1 cellular context compared by ENCODE assay signal in genomic region chr4:25233737-25234389, GRCh38.
TF ChIP-seq lines count a peak whose summit lies in the region.

TSS of gene PI4K2B (plus strand) at chr4:25234033. CDS start at chr4:25234164, 131 bp downstream.

TF ChIP-seq in HepG2, 621 proteins besides CTCF, POLR2A, EP300 and RAD21 (continued from another document and continues in another):
- TF ChIP-seq, protein P1, sequence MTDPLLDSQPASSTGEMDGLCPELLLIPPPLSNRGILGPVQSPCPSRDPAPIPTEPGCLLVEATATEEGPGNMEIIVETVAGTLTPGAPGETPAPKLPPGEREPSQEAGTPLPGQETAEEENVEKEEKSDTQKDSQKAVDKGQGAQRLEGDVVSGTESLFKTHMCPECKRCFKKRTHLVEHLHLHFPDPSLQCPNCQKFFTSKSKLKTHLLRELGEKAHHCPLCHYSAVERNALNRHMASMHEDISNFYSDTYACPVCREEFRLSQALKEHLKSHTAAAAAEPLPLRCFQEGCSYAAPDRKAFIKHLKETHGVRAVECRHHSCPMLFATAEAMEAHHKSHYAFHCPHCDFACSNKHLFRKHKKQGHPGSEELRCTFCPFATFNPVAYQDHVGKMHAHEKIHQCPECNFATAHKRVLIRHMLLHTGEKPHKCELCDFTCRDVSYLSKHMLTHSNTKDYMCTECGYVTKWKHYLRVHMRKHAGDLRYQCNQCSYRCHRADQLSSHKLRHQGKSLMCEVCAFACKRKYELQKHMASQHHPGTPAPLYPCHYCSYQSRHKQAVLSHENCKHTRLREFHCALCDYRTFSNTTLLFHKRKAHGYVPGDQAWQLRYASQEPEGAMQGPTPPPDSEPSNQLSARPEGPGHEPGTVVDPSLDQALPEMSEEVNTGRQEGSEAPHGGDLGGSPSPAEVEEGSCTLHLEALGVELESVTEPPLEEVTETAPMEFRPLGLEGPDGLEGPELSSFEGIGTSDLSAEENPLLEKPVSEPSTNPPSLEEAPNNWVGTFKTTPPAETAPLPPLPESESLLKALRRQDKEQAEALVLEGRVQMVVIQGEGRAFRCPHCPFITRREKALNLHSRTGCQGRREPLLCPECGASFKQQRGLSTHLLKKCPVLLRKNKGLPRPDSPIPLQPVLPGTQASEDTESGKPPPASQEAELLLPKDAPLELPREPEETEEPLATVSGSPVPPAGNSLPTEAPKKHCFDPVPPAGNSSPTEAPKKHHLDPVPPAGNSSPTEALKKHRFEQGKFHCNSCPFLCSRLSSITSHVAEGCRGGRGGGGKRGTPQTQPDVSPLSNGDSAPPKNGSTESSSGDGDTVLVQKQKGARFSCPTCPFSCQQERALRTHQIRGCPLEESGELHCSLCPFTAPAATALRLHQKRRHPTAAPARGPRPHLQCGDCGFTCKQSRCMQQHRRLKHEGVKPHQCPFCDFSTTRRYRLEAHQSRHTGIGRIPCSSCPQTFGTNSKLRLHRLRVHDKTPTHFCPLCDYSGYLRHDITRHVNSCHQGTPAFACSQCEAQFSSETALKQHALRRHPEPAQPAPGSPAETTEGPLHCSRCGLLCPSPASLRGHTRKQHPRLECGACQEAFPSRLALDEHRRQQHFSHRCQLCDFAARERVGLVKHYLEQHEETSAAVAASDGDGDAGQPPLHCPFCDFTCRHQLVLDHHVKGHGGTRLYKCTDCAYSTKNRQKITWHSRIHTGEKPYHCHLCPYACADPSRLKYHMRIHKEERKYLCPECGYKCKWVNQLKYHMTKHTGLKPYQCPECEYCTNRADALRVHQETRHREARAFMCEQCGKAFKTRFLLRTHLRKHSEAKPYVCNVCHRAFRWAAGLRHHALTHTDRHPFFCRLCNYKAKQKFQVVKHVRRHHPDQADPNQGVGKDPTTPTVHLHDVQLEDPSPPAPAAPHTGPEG (CRISPR knock-in tag; IDR thresholded peaks at IDR 0.05), result no peak
- TF ChIP-seq PBX3 (CRISPR knock-in tag; IDR thresholded peaks at IDR 0.05; ENCODE audit: borderline replicate concordance) (no peak), ZNF614 (CRISPR knock-in tag; IDR thresholded peaks at IDR 0.05; ENCODE audit: borderline replicate concordance) (no peak), CENPT (CRISPR knock-in tag; IDR thresholded peaks at IDR 0.05; ENCODE audit: low read depth) (peak; percentile 36; the same call in 1 of the 2 replicates), ISX (CRISPR knock-in tag; conservative IDR thresholded peaks at IDR 0.05) (no peak), HOXA9 (CRISPR knock-in tag; IDR thresholded peaks at IDR 0.05; ENCODE audit: borderline replicate concordance) (no peak), ZNF780A (CRISPR knock-in tag; IDR thresholded peaks at IDR 0.05) (no peak), MTF1 (CRISPR knock-in tag; IDR thresholded peaks at IDR 0.05) (no peak), KAT7 (CRISPR knock-in tag; IDR thresholded peaks at IDR 0.05; ENCODE audit: borderline replicate concordance) (no peak), ARNT (IDR thresholded peaks at IDR 0.05) (no peak), PREB (CRISPR knock-in tag; IDR thresholded peaks at IDR 0.05) (no peak), BHLHE40 (IDR thresholded peaks at IDR 0.05; ENCODE audit: low read length) (peak; percentile 76), PRPF4 (IDR thresholded peaks at IDR 0.05; ENCODE audit: low read depth, low read length, poor library complexity, severe bottlenecking) (no peak), ZNF703 (CRISPR knock-in tag; IDR thresholded peaks at IDR 0.05; ENCODE audit: borderline replicate concordance) (no peak), TMF1 (CRISPR knock-in tag; IDR thresholded peaks at IDR 0.05; ENCODE audit: low read depth) (peak; percentile 71; the same call in 1 of the 2 replicates), MXD4 (CRISPR knock-in tag; IDR thresholded peaks at IDR 0.05) (no peak), ZNF30 (CRISPR knock-in tag; IDR thresholded peaks at IDR 0.05) (no peak), ZBED4 (CRISPR knock-in tag; IDR thresholded peaks at IDR 0.05; ENCODE audit: borderline replicate concordance) (no peak), ZNF800 (CRISPR knock-in tag; IDR thresholded peaks at IDR 0.05) (no peak), ZUFSP (CRISPR knock-in tag; IDR thresholded peaks at IDR 0.05; ENCODE audit: borderline replicate concordance) (no peak), THRA (CRISPR knock-in tag; IDR thresholded peaks at IDR 0.05; ENCODE audit: borderline replicate concordance) (peak; percentile 35; the same call in 1 of the 2 replicates), ZNF7 (CRISPR knock-in tag; IDR thresholded peaks at IDR 0.05) (no peak), NRL (CRISPR knock-in tag; IDR thresholded peaks at IDR 0.05; ENCODE audit: borderline replicate concordance) (no peak), ZFP1 (CRISPR knock-in tag; IDR thresholded peaks at IDR 0.05) (no peak), PHF8 (CRISPR knock-in tag; IDR thresholded peaks at IDR 0.05) (peak; percentile 85), IKZF4 (CRISPR knock-in tag; IDR thresholded peaks at IDR 0.05; ENCODE audit: borderline replicate concordance, low read depth, not compliant biosample characterization) (no peak), PRMT3 (CRISPR knock-in tag; IDR thresholded peaks at IDR 0.05; ENCODE audit: borderline replicate concordance, low read depth) (no peak; the same call in 1 of the 2 replicates), TRIM24 (CRISPR knock-in tag; IDR thresholded peaks at IDR 0.05) (no peak), EZH2 (conservative IDR thresholded peaks at IDR 0.05; ENCODE audit: low read depth, low read length) (no peak), ZNF605 (CRISPR knock-in tag; IDR thresholded peaks at IDR 0.05) (no peak), ZNF143 (CRISPR knock-in tag; IDR thresholded peaks at IDR 0.05) (no peak), CHD2 (IDR thresholded peaks at IDR 0.05; ENCODE audit: low read depth, low read length) (no peak), XRCC5 (optimal IDR thresholded peaks at IDR 0.05; ENCODE audit: low read length) (no peak), ZNF577 (CRISPR knock-in tag; IDR thresholded peaks at IDR 0.05; ENCODE audit: borderline replicate concordance, low read depth) (no peak), STAT5B (CRISPR knock-in tag; IDR thresholded peaks at IDR 0.05) (no peak), HOXD1 (CRISPR knock-in tag; IDR thresholded peaks at IDR 0.05) (peak; percentile 76; the same call in 1 of the 2 replicates), ZFAT (CRISPR knock-in tag; conservative IDR thresholded peaks at IDR 0.05) (no peak), HOXA5 (CRISPR knock-in tag; IDR thresholded peaks at IDR 0.05) (peak; percentile 53; the same call in 1 of the 2 replicates), FOSL1 (CRISPR knock-in tag; IDR thresholded peaks at IDR 0.05; ENCODE audit: borderline replicate concordance) (no peak), HOXA7 (CRISPR knock-in tag; IDR thresholded peaks at IDR 0.05) (no peak)
- TF ChIP-seq, protein P2, sequence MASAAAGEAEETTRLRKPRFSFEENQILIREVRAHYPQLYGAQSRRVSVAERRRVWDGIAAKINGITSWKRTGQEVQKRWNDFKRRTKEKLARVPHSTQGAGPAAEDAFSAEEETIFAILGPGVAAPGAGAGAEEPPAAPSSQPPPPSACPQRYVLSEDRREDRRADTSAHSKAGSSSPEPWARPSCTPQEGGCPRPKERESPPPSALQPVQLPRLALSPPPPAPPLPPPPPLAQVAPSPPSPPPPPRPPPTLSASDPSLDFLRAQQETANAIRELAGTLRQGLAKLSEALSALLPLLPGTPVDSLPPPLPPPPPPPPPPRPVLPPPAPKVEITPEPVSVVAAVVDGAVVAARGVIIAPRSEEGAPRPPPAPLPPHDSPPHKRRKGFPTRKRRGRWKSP (CRISPR knock-in tag; IDR thresholded peaks at IDR 0.05), result no peak
- TF ChIP-seq, protein P3, sequence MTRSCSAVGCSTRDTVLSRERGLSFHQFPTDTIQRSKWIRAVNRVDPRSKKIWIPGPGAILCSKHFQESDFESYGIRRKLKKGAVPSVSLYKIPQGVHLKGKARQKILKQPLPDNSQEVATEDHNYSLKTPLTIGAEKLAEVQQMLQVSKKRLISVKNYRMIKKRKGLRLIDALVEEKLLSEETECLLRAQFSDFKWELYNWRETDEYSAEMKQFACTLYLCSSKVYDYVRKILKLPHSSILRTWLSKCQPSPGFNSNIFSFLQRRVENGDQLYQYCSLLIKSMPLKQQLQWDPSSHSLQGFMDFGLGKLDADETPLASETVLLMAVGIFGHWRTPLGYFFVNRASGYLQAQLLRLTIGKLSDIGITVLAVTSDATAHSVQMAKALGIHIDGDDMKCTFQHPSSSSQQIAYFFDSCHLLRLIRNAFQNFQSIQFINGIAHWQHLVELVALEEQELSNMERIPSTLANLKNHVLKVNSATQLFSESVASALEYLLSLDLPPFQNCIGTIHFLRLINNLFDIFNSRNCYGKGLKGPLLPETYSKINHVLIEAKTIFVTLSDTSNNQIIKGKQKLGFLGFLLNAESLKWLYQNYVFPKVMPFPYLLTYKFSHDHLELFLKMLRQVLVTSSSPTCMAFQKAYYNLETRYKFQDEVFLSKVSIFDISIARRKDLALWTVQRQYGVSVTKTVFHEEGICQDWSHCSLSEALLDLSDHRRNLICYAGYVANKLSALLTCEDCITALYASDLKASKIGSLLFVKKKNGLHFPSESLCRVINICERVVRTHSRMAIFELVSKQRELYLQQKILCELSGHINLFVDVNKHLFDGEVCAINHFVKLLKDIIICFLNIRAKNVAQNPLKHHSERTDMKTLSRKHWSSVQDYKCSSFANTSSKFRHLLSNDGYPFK (CRISPR knock-in tag; IDR thresholded peaks at IDR 0.05; ENCODE audit: borderline replicate concordance), result no peak
